27 cellular contexts compared by ENCODE assay signal in the genomic region with DNA sequence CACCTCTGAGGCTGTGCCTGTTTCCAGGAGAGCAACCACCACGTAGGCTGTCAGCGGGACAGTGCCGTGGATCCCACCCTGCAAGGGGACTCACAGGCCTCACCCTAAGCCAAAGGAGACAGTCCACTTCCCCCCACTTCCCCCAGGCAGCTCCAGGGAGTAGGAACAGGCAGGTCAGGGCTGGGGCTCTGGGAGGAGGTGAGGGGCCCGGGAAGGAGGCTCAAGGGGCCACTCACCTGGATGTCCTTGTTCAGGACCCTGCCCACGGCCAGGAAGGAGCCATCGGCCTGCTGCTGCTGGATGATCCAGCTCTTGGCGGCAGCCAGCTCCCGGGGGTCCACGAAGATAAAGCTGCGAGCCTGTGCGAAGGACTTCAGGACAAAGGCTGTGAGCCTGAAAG. TPM values are rescaled to one million over a fixed set of nuclear protein-coding genes. Genes with fewer than 3 reads are reported as not detected.
"Had no signal": no experiment of that assay in that cellular context is flagged by ENCODE, and none has a peak within 500 bp of the region (broad histone marks: within the 10 kb centered on the region; RNA-seq: fewer than 3 reads in every experiment).

No MANE protein-coding gene starts in this region.

- H3K27ac Mint-ChIP-seq: memory B cell; naive thymus-derived CD4-positive, alpha-beta T cell; natural killer cell treated with Interleukin-12 subunit alpha and Interleukin-12 subunit beta and Interleukin-15 and Interleukin-18, amount 100 ng/mL, for 72 hours; stimulated activated memory B cell treated with anti-CD40 and anti-IgM and Interleukin-4, amounts not matched to agents 10 μg/mL and 1 μg/mL and 100 μg/mL, for 72 hours; stimulated activated naive CD8-positive, alpha-beta T cell treated with anti-CD3 and anti-CD28 coated beads, Interleukin-15, amount 100 ng/mL, for 72 hours; type B pancreatic cell had no signal

- DNase-seq: hypothalamus; immature natural killer cell; left ventricle myocardium inferior; midbrain; mucosa of descending colon; naive thymus-derived CD4-positive, alpha-beta T cell; ovary; retina; small intestine; stimulated activated CD4-positive, alpha-beta T cell treated with anti-CD3 and anti-CD28 coated beads, Interleukin-1b, Interleukin-23, amount 100 ng/mL, for 48 hours; stimulated activated CD4-positive, alpha-beta T cell treated with anti-CD3 and anti-CD28 coated beads, Interleukin-2, amount 100 ng/mL, for 48 hours; stimulated activated CD4-positive, alpha-beta T cell treated with anti-CD3 and anti-CD28 coated beads, Interleukin-4, amount 100 ng/mL, for 4 hours; stimulated activated CD8-positive, alpha-beta memory T cell treated with anti-CD3 and anti-CD28 coated beads, Interleukin-4, amount 100 ng/mL, for 48 hours; stimulated activated naive CD4-positive, alpha-beta T cell treated with Interleukin-2 at 50 U/mL for 16 hours; stimulated activated naive CD8-positive, alpha-beta T cell treated with anti-CD3 and anti-CD28 coated beads, Interleukin-15, amount 100 ng/mL, for 72 hours; substantia nigra had no signal

- H3K4me3 ChIP-seq: left ventricle myocardium inferior, mucosa of descending colon, ovary, prostate gland, tibial nerve had no signal

- H3K4me1 ChIP-seq: left ventricle myocardium inferior, prostate gland, tibial nerve had no signal

- H3K4me3 Mint-ChIP-seq: immature natural killer cell; memory B cell; naive thymus-derived CD4-positive, alpha-beta T cell; natural killer cell treated with Interleukin-12 subunit alpha and Interleukin-12 subunit beta and Interleukin-15 and Interleukin-18, amount 100 ng/mL, for 72 hours; stimulated activated memory B cell treated with anti-CD40 and anti-IgM and Interleukin-4, amounts not matched to agents 10 μg/mL and 1 μg/mL and 100 μg/mL, for 72 hours; stimulated activated naive CD8-positive, alpha-beta T cell treated with anti-CD3 and anti-CD28 coated beads, Interleukin-15, amount 100 ng/mL, for 72 hours; type B pancreatic cell had no signal

- H3K9me3 ChIP-seq: prostate gland had no signal

- H3K36me3 ChIP-seq: ovary, prostate gland, tibial nerve had no signal

- H3K36me3 Mint-ChIP-seq: stimulated activated memory B cell treated with anti-CD40 and anti-IgM and Interleukin-4, amounts not matched to agents 10 μg/mL and 1 μg/mL and 100 μg/mL, for 72 hours had no signal

- H3K27me3 ChIP-seq: ovary, tibial nerve had no signal

- H3K27ac ChIP-seq: left ventricle myocardium inferior, ovary, prostate gland, tibial nerve had no signal

- ATAC-seq: mucosa of descending colon; naive thymus-derived CD4-positive, alpha-beta T cell; natural killer cell treated with Interleukin-12 subunit alpha and Interleukin-12 subunit beta and Interleukin-15 and Interleukin-18, amount 100 ng/mL, for 72 hours; right cardiac atrium; sciatic nerve; stimulated activated memory B cell treated with anti-CD40 and anti-IgM and Interleukin-4, amounts not matched to agents 10 μg/mL and 1 μg/mL and 100 μg/mL, for 72 hours; stimulated activated naive CD8-positive, alpha-beta T cell treated with anti-CD3 and anti-CD28 coated beads, Interleukin-15, amount 100 ng/mL, for 72 hours had no signal

- H3K4me1 Mint-ChIP-seq: immature natural killer cell; memory B cell; stimulated activated memory B cell treated with anti-CD40 and anti-IgM and Interleukin-4, amounts not matched to agents 10 μg/mL and 1 μg/mL and 100 μg/mL, for 72 hours; stimulated activated naive CD8-positive, alpha-beta T cell treated with anti-CD3 and anti-CD28 coated beads, Interleukin-15, amount 100 ng/mL, for 72 hours had no signal

- H3K27me3 Mint-ChIP-seq: stimulated activated naive CD8-positive, alpha-beta T cell treated with anti-CD3 and anti-CD28 coated beads, Interleukin-15, amount 100 ng/mL, for 72 hours; type B pancreatic cell had no signal

RNA-seq across cellular contexts. Expression of gene F2RL3, which starts 25.6 kb away (rescaled TPM):
- total RNA-seq: myocyte, temporal lobe had no signal
- polyA plus RNA-seq: naive thymus-derived CD4-positive, alpha-beta T cell; neural cell had no signal
